8 cellular contexts compared by ENCODE assay signal in genomic region chr19:35269425-35270117, GRCh38. TPM values are rescaled to one million over a fixed set of nuclear protein-coding genes. Genes with fewer than 3 reads are reported as not detected.
DNase-seq lines count a peak whose midpoint lies in the region; ATAC-seq and TF ChIP-seq lines count a peak whose summit lies in the region.

No MANE protein-coding gene starts in this region.

- H3K4me1 Mint-ChIP-seq in activated CD4-positive, alpha-beta T cell treated with anti-CD3 and anti-CD28 coated beads, Interleukin-2, amount 10 ng/mL, durations not matched to agents 24 days and 14 days = peaks cover 14% of the 10 kb centered on the region

- H3K4me3 ChIP-seq in coronary artery = peak overlapping the region; percentile 90

- peak overlapping the region; percentile 73 for H3K4me3 Mint-ChIP-seq in activated CD4-positive, alpha-beta T cell treated with anti-CD3 and anti-CD28 coated beads, Interleukin-2, amount 10 ng/mL, durations not matched to agents 24 days and 14 days

- peak overlapping the region; percentile 71 for H3K27ac Mint-ChIP-seq in activated CD4-positive, alpha-beta T cell treated with anti-CD3 and anti-CD28 coated beads, Interleukin-2, amount 10 ng/mL, durations not matched to agents 24 days and 14 days

- peaks cover 50% of the 10 kb centered on the region for H3K36me3 Mint-ChIP-seq in activated CD4-positive, alpha-beta T cell treated with anti-CD3 and anti-CD28 coated beads, Interleukin-2, amount 10 ng/mL, durations not matched to agents 24 days and 14 days (ENCODE audit: low read depth)

- peak; percentile 72 for DNase-seq in AG08395 (ENCODE audit: low spot score)
- peak; percentile 62 for DNase-seq in NCI-H460 (ENCODE audit: extremely low read depth, low read depth)
- DNase-seq in activated CD4-positive, alpha-beta T cell treated with anti-CD3 and anti-CD28 coated beads, Interleukin-2, amount 10 ng/mL, durations not matched to agents 24 days and 14 days = peak; percentile 92
- peak; percentile 87 for DNase-seq in coronary artery (ENCODE audit: low spot score)
- peak; percentile 93 for DNase-seq in left lobe of liver (ENCODE audit: low spot score)
- DNase-seq in stimulated activated CD4-positive, alpha-beta T cell treated with anti-CD3 and anti-CD28 coated beads, Interleukin-2, amount 100 ng/mL, for 4 hours (ENCODE audit: low read depth) = peak; percentile 63

- no peaks in the 10 kb centered on the region for H3K27me3 Mint-ChIP-seq in activated CD4-positive, alpha-beta T cell treated with anti-CD3 and anti-CD28 coated beads, Interleukin-2, amount 10 ng/mL, durations not matched to agents 24 days and 14 days

- peak; percentile 47 for ATAC-seq in GM18867 (IDR thresholded peaks at IDR 0.05; ENCODE audit: unreplicated experiment)
- peak; percentile 44 for ATAC-seq in HG03159 (IDR thresholded peaks at IDR 0.05; ENCODE audit: unreplicated experiment)
- ATAC-seq in left lobe of liver = peak; percentile 62

- peak overlapping the region; percentile 86 to 97 for H3K27ac ChIP-seq in coronary artery

- intact Hi-C loops in activated CD4-positive, alpha-beta T cell treated with anti-CD3 and anti-CD28 coated beads, Interleukin-2, amount 10 ng/mL, durations not matched to agents 24 days and 14 days (cut with micrococcal nuclease) = loop anchor here (1.0 to 2.0 kb wide), 2 partner anchors 78 to 115 kb away; partner anchors contain the start of genes FFAR1 and FXYD5

- H3K9me3 Mint-ChIP-seq in activated CD4-positive, alpha-beta T cell treated with anti-CD3 and anti-CD28 coated beads, Interleukin-2, amount 10 ng/mL, durations not matched to agents 24 days and 14 days = no peaks in the 10 kb centered on the region

- peak; percentile 70 for TF ChIP-seq CTCF in coronary artery (IDR thresholded peaks at IDR 0.05)

RNA-seq across cellular contexts. Expression of gene USF2, which starts 0.8 kb away (rescaled TPM):
- 42.8 and 43.9 TPM in 2 replicates for total RNA-seq in NCI-H460 (2014; rRNA removed; shearing (Covaris generic))
- polyA plus RNA-seq in NCI-H460 (2014; cell fraction: nucleus; rRNA removed) = 60.3 and 106 TPM in 2 replicates
- total RNA-seq in activated CD4-positive, alpha-beta T cell treated with anti-CD3 and anti-CD28 coated beads, Interleukin-2, amount 10 ng/mL, durations not matched to agents 24 days and 14 days = 147 TPM in 2 replicates
- total RNA-seq in left lobe of liver = 91.7 TPM

RNA-seq across cellular contexts. Expression of gene HAMP, which starts 12.8 kb away (rescaled TPM):
- total RNA-seq in NCI-H460 (2014; rRNA removed; shearing (Covaris generic)) = not detected in 2 replicates
- polyA plus RNA-seq in NCI-H460 (2014; cell fraction: nucleus; rRNA removed) = not detected in 2 replicates
- 0.40 TPM in 2 replicates for total RNA-seq in activated CD4-positive, alpha-beta T cell treated with anti-CD3 and anti-CD28 coated beads, Interleukin-2, amount 10 ng/mL, durations not matched to agents 24 days and 14 days
- total RNA-seq in left lobe of liver = 37.2 TPM

RNA-seq across cellular contexts. Expression of gene LSR, which starts 20.8 kb away (rescaled TPM):
- total RNA-seq in NCI-H460 (2014; rRNA removed; shearing (Covaris generic)) = 0.10 and 0.63 TPM in 2 replicates
- polyA plus RNA-seq in NCI-H460 (2014; cell fraction: nucleus; rRNA removed) = 1.1 TPM in 1 of 2 replicates, not detected in the other
- 2.2 and 2.8 TPM in 2 replicates for total RNA-seq in activated CD4-positive, alpha-beta T cell treated with anti-CD3 and anti-CD28 coated beads, Interleukin-2, amount 10 ng/mL, durations not matched to agents 24 days and 14 days
- 103 TPM for total RNA-seq in left lobe of liver

RNA-seq across cellular contexts. Expression of gene MAG, which starts 22.4 kb away (rescaled TPM):
- total RNA-seq in NCI-H460 (2014; rRNA removed; shearing (Covaris generic)) = not detected in 2 replicates
- polyA plus RNA-seq in NCI-H460 (2014; cell fraction: nucleus; rRNA removed) = not detected in 2 replicates
- total RNA-seq in activated CD4-positive, alpha-beta T cell treated with anti-CD3 and anti-CD28 coated beads, Interleukin-2, amount 10 ng/mL, durations not matched to agents 24 days and 14 days = 0.17 TPM in 1 of 2 replicates, not detected in the other
- 0.81 TPM for total RNA-seq in left lobe of liver

RNA-seq across cellular contexts. Expression of gene FAM187B, which starts 41.0 kb away (rescaled TPM):
- total RNA-seq in NCI-H460 (2014; rRNA removed; shearing (Covaris generic)) = not detected in 2 replicates
- not detected in 2 replicates for polyA plus RNA-seq in NCI-H460 (2014; cell fraction: nucleus; rRNA removed)
- total RNA-seq in activated CD4-positive, alpha-beta T cell treated with anti-CD3 and anti-CD28 coated beads, Interleukin-2, amount 10 ng/mL, durations not matched to agents 24 days and 14 days = not detected in 2 replicates
- total RNA-seq in left lobe of liver = not detected

Comparison
In these comparisons a context has a peak if more than half of its experiments do, and no peak if none do; other contexts are left out.
1. Peak in every context shown above with its lines: DNase-seq, ATAC-seq, H3K4me3 ChIP-seq and H3K27ac ChIP-seq.
2. RNA of gene HAMP, which starts 12.8 kb away (total RNA-seq): 37.2 TPM in left lobe of liver (single experiment); 0.40 TPM in activated CD4-positive, alpha-beta T cell treated with anti-CD3 and anti-CD28 coated beads, Interleukin-2, amount 10 ng/mL, durations not matched to agents 24 days and 14 days and not detected in NCI-H460; every median in the first group is over 10 times any median in the second.
3. RNA of gene LSR, which starts 20.8 kb away (total RNA-seq): 103 TPM in left lobe of liver (single experiment); 2.2 to 2.8 TPM in activated CD4-positive, alpha-beta T cell treated with anti-CD3 and anti-CD28 coated beads, Interleukin-2, amount 10 ng/mL, durations not matched to agents 24 days and 14 days and 0.10 to 0.63 TPM in NCI-H460; every median in the first group is over 10 times any median in the second.